Comparison of ENCODE assay signal across 8 cellular contexts in the genomic region with DNA sequence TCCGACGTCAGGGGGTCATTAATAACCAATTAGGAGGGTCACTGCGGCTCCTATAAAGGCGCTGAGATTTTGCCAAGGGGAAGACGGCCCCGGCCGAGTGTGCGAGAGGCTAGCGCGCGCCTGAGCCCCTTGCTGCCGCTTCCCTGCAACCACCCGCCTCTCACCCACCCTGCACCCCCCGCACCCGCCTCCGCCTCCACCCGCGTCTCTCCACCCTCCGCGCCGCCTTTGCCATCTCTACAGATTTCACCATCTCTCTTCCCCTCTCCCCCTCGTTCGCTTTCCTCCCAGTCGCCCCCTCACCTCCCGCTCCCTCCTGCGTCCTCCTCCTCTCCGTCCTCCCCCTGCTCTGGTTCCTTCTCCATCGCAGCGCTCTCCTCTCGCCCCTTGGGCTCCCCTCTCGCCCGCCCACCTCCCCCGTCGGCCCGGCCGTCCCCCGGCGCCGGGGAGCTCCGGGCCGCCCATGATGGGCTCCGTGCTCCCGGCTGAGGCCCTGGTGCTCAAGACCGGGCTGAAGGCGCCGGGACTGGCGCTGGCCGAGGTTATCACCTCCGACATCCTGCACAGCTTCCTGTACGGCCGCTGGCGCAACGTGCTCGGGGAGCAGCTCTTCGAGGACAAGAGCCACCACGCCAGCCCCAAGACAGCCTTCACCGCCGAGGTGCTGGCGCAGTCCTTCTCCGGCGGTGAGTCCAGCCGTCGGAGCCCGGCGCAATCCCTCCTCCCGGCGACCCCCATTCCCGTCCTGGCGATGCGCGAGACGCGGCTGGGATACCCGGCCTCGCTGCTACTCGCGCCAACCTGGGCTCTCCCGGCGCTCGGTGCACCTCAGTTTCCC. TPM values are rescaled to one million over a fixed set of nuclear protein-coding genes. Genes with fewer than 3 reads are reported as not detected.
DNase-seq lines count a peak whose midpoint lies in the region; ATAC-seq and TF ChIP-seq lines count a peak whose summit lies in the region.

PRDM12 (plus strand) TSS at position 404 of the 838 bp plus-strand sequence; CDS start at position 464, 60 bp downstream.

- intact Hi-C loops in colonic mucosa (cut with DNase I) (no loop called here), uterus (cut with DNase I; ENCODE audit: low total_unique reads) (no loop called here), esophagus squamous epithelium (cut with DNase I) (no loop called here)

- H3K4me3 Mint-ChIP-seq in neural crest cell: peak within 1 kb of the TSS; percentile 72

- H3K27ac Mint-ChIP-seq in neural crest cell (ENCODE audit: unreplicated experiment): no peak within 1 kb of the TSS

- peaks cover 3% of the 10 kb centered on the region for H3K36me3 Mint-ChIP-seq in neural crest cell (ENCODE audit: low read depth)

- DNase-seq in NCI-H1417 (lab: John Stamatoyannopoulos, UW) (peak in 2 of 3 experiments; percentile 57 to 58), NCI-H1417 treated with DMSO at 0.1 percent for 48 hours (lab: John Stamatoyannopoulos, UW) (no peak), HuH-7 (ENCODE audit: low spot score) (peak; percentile 17), colonic mucosa (no peak), neural crest cell (ENCODE audit: low read depth, low spot score) (no peak), uterus (no peak), esophagus squamous epithelium (lab: John Stamatoyannopoulos, UW) (no peak)

- H3K9me3 ChIP-seq in colonic mucosa (no peaks in the 10 kb centered on the region), uterus (no peaks in the 10 kb centered on the region), esophagus squamous epithelium (no peaks in the 10 kb centered on the region)

- H3K36me3 ChIP-seq in colonic mucosa: no peaks in the 10 kb centered on the region
- H3K36me3 ChIP-seq in uterus: no peaks in the 10 kb centered on the region
- H3K36me3 ChIP-seq in esophagus squamous epithelium: no peaks in the 10 kb centered on the region

- TF ChIP-seq POLR2A in uterus (IDR thresholded peaks at IDR 0.05): no peak
- TF ChIP-seq POLR2A in esophagus squamous epithelium (IDR thresholded peaks at IDR 0.05): no peak

- H3K27ac ChIP-seq in colonic mucosa (no peak within 1 kb of the TSS), uterus (no peak within 1 kb of the TSS), esophagus squamous epithelium (no peak within 1 kb of the TSS)

- peaks cover 89% of the 10 kb centered on the region for H3K27me3 ChIP-seq in colonic mucosa
- H3K27me3 ChIP-seq in uterus: peaks cover 39 to 65% of the 10 kb centered on the region in 2 donors
- H3K27me3 ChIP-seq in esophagus squamous epithelium: peaks cover 66 to 96% (median 77%) of the 10 kb centered on the region in 4 donors

- H3K9ac ChIP-seq in colonic mucosa (ENCODE audit: low read depth in 2 of 2, low read length in 2 of 2): no peak within 1 kb of the TSS

- TF ChIP-seq CTCF in colonic mucosa (IDR thresholded peaks at IDR 0.05): no peak
- TF ChIP-seq CTCF in neural crest cell (conservative IDR thresholded peaks at IDR 0.05): no peak
- TF ChIP-seq CTCF in uterus (IDR thresholded peaks at IDR 0.05): no peak
- no peak for TF ChIP-seq CTCF in esophagus squamous epithelium (IDR thresholded peaks at IDR 0.05)

- 5 to 7% methylated on average over 14 to 38 of the region's 80 CpGs for WGBS in esophagus squamous epithelium, 2 donors

- peaks cover 24% of the 10 kb centered on the region for H3K4me1 Mint-ChIP-seq in neural crest cell

- peaks cover 94% of the 10 kb centered on the region for H3K27me3 Mint-ChIP-seq in neural crest cell (ENCODE audit: low read depth)

- H3K4me1 ChIP-seq in colonic mucosa (peaks cover 3% of the 10 kb centered on the region), uterus (peaks cover 0 to 62% of the 10 kb centered on the region in 2 donors), esophagus squamous epithelium (peaks cover 65 to 75% (median 65%) of the 10 kb centered on the region in 3 donors)

- no peaks in the 10 kb centered on the region for H3K9me3 Mint-ChIP-seq in neural crest cell

- H3K4me3 ChIP-seq in colonic mucosa (peak within 1 kb of the TSS; percentile 3), uterus (no peak within 1 kb of the TSS), esophagus squamous epithelium (peak within 1 kb of the TSS in 2 of 4 donors; percentile 27 to 53)

- no peak for ATAC-seq in HG03135 (IDR thresholded peaks at IDR 0.05; ENCODE audit: unreplicated experiment)

RNA-seq across cellular contexts. Expression of gene PRDM12, which starts in this region (rescaled TPM):
- not detected for total RNA-seq in colonic mucosa
- 2.2 and 2.5 TPM in 2 replicates for total RNA-seq in neural crest cell
- total RNA-seq in uterus: not detected
- total RNA-seq in esophagus squamous epithelium: not detected

Comparison
In these comparisons a context has a peak if more than half of its experiments do, and no peak if none do; other contexts are left out.
1. DNase-seq: peak in NCI-H1417 (2 of 3) and HuH-7 (single experiment); none in NCI-H1417 treated with DMSO at 0.1 percent for 48 hours (single experiment), colonic mucosa (single experiment), neural crest cell (single experiment), uterus (0 of 2) and esophagus squamous epithelium (single experiment).